In the genomic region with DNA sequence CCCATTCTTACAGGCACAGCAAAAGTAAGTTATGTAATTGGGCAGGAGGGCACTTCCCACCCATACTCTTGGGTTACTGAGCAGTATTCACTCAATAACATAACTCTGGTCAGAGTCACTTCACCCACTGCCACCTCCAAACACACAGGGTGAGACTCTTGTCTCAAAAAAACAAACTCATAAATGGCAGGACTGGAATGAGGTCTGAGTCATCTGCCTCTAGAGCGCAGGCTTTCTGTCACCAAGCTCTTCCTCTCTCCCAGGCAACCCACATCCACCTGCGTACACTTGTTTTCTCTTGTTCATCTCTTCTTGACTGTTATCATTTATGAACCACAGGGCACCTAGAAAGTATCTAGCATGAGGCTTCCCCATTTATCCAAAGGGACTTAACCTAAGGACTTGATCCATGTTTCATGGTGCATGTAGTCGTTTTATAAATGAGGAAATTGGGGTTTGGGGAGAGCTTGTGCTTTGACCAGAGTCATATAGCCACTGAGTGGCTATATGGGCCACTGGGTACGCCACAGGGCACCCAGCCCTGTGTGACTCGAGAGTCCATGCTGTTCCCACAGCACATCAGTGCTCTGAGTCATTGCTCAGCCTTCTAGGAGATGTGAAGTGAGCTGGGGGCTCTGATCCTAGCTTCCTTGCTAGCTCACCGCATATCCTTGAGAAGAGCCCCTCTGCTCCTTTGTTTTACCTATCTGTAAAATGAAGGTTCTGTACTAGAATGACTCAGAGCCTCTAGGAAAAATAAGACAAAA, we compare ENCODE assay signal across 16 cellular contexts. TPM values are rescaled to one million over a fixed set of nuclear protein-coding genes. Genes with fewer than 3 reads are reported as not detected.
A peak's percentile ranks its signal among the peaks of the same experiment; 100 is the strongest.
DNase-seq lines count a peak whose midpoint lies in the region; ATAC-seq and TF ChIP-seq lines count a peak whose summit lies in the region.
"Had no signal": no experiment of that assay in that cellular context is flagged by ENCODE, and none has a peak within 500 bp of the region (broad histone marks: within the 10 kb centered on the region; RNA-seq: fewer than 3 reads in every experiment).

No MANE protein-coding gene starts in this region.

- BruUV-seq in mammary epithelial cell (replicated peaks; lab: Mats Ljungman, UMichigan) (no TSS peak), MCF 10A (replicated peaks; lab: Mats Ljungman, UMichigan) (no TSS peak)

- no peak overlapping the region for H3K9ac ChIP-seq in mammary epithelial cell (ENCODE audit: insufficient read depth, low read length)
- H3K9ac ChIP-seq: BLaER1 had no signal

- no peak overlapping the region for H3K4me3 ChIP-seq in mammary epithelial cell (replicated peaks in 1 of 3; ENCODE audit: insufficient read depth in 1 of 3, low read depth in 2 of 3, low read length in 3 of 3)
- H3K4me3 ChIP-seq: BLaER1 had no signal

- no peaks in the 10 kb centered on the region for H4K20me1 ChIP-seq in mammary epithelial cell (ENCODE audit: insufficient read depth, low read length)

- CTCF ChIA-PET in mammary epithelial cell (lab: Charles Lee; ENCODE audit: low non-redundant PET) (no interaction called here), MCF 10A (lab: Yijun Ruan, JAX) (no interaction called here)
- CTCF ChIA-PET in activated CD4-positive, alpha-beta memory T cell treated with anti-CD3 and anti-CD28 coated beads, Interleukin-2, amount 10 ng/mL, durations not matched to agents 7 days and 5 days (lab: Charles Lee) = interaction anchor here (1.0 to 1.3 kb wide), 3 partner anchors 21 to 447 kb away, joined by 3 read pairs; a partner anchor contains a TSS

- DNase-seq in mammary epithelial cell = peak; percentile 16
- DNase-seq in MCF 10A (ENCODE audit: unreplicated experiment) = no peak
- DNase-seq in activated CD4-positive, alpha-beta memory T cell treated with anti-CD3 and anti-CD28 coated beads, Interleukin-2, amount 10 ng/mL, durations not matched to agents 7 days and 5 days = peak; percentile 27
- peak in 22 of 42 donors; percentile 8 to 77 (median 46) for DNase-seq in head of caudate nucleus
- DNase-seq in NCI-H2171 (lab: John Stamatoyannopoulos, UW) = no peak
- DNase-seq in NOMO-1 treated with DMSO at 0.1 percent for 48 hours (lab: John Stamatoyannopoulos, UW; ENCODE audit: unreplicated experiment) = no peak
- DNase-seq: cerebellar nuclear complex, GF-D8, NCI-H446 had no signal

- in situ Hi-C loops in mammary epithelial cell (cut with MboI; ENCODE audit: low sequenced_read_pairs in 2 of 2) = no loop called here

- H3K27ac Mint-ChIP-seq in MCF 10A (ENCODE audit: low read depth, unreplicated experiment) = no peak overlapping the region
- H3K27ac Mint-ChIP-seq in activated CD4-positive, alpha-beta memory T cell treated with anti-CD3 and anti-CD28 coated beads, Interleukin-2, amount 10 ng/mL, durations not matched to agents 7 days and 5 days = peak overlapping the region; percentile 11
- H3K27ac Mint-ChIP-seq in stimulated activated naive CD8-positive, alpha-beta T cell treated with anti-CD3 and anti-CD28 coated beads, Interleukin-15, Interleukin-2, amounts not matched to agents 100 ng/mL and 50 ng/mL, for 24 hours = peak overlapping the region; percentile 32

- TF ChIP-seq CTCF in mammary epithelial cell (conservative IDR thresholded peaks at IDR 0.05 in 1 of 2, IDR thresholded peaks at IDR 0.05 in 1 of 2; ENCODE audit: extremely low read depth in 1 of 2, insufficient read depth in 1 of 2, low read depth in 1 of 2, low read length in 2 of 2) (no peak), MCF 10A (IDR thresholded peaks at IDR 0.05; ENCODE audit: unreplicated experiment) (no peak)

- intact Hi-C loops in mammary epithelial cell (cut with micrococcal nuclease) (no loop called here), MCF 10A (cut with micrococcal nuclease) (no loop called here), head of caudate nucleus (cut with DNase I) (no loop called here)

- no peak overlapping the region for H3K27ac ChIP-seq in mammary epithelial cell (ENCODE audit: insufficient read depth, low read depth, low read length)
- H3K27ac ChIP-seq: BLaER1 had no signal

- H3K79me2 ChIP-seq in mammary epithelial cell (ENCODE audit: insufficient read depth, low read length) = no peaks in the 10 kb centered on the region

- H2AFZ ChIP-seq in mammary epithelial cell (ENCODE audit: low read depth, low read length) = no peak overlapping the region

- H3K4me2 ChIP-seq in mammary epithelial cell (ENCODE audit: insufficient read depth, low read depth, low read length) = no peak overlapping the region
- H3K4me2 ChIP-seq: BLaER1 had no signal

- dilution Hi-C loops in mammary epithelial cell (cut with HindIII; ENCODE audit: low sequenced_read_pairs) = loop anchor here (5.0 kb wide), 1 partner anchor 35 kb away; no protein-coding TSS in a partner anchor

- H3K36me3 ChIP-seq in mammary epithelial cell (ENCODE audit: insufficient read depth, low read length) = peaks cover 23% of the 10 kb centered on the region

- H3K4me3 Mint-ChIP-seq in MCF 10A (ENCODE audit: unreplicated experiment) = no peak overlapping the region
- no peak overlapping the region for H3K4me3 Mint-ChIP-seq in activated CD4-positive, alpha-beta memory T cell treated with anti-CD3 and anti-CD28 coated beads, Interleukin-2, amount 10 ng/mL, durations not matched to agents 7 days and 5 days
- no peak overlapping the region for H3K4me3 Mint-ChIP-seq in stimulated activated naive CD8-positive, alpha-beta T cell treated with anti-CD3 and anti-CD28 coated beads, Interleukin-15, Interleukin-2, amounts not matched to agents 100 ng/mL and 50 ng/mL, for 24 hours

- no peaks in the 10 kb centered on the region for H3K27me3 Mint-ChIP-seq in MCF 10A (ENCODE audit: insufficient read depth, unreplicated experiment)
- H3K27me3 Mint-ChIP-seq in activated CD4-positive, alpha-beta memory T cell treated with anti-CD3 and anti-CD28 coated beads, Interleukin-2, amount 10 ng/mL, durations not matched to agents 7 days and 5 days = no peaks in the 10 kb centered on the region
- no peaks in the 10 kb centered on the region for H3K27me3 Mint-ChIP-seq in stimulated activated naive CD8-positive, alpha-beta T cell treated with anti-CD3 and anti-CD28 coated beads, Interleukin-15, Interleukin-2, amounts not matched to agents 100 ng/mL and 50 ng/mL, for 24 hours

- H3K9me3 Mint-ChIP-seq in MCF 10A (ENCODE audit: unreplicated experiment) = no peaks in the 10 kb centered on the region
- no peaks in the 10 kb centered on the region for H3K9me3 Mint-ChIP-seq in activated CD4-positive, alpha-beta memory T cell treated with anti-CD3 and anti-CD28 coated beads, Interleukin-2, amount 10 ng/mL, durations not matched to agents 7 days and 5 days
- no peaks in the 10 kb centered on the region for H3K9me3 Mint-ChIP-seq in stimulated activated naive CD8-positive, alpha-beta T cell treated with anti-CD3 and anti-CD28 coated beads, Interleukin-15, Interleukin-2, amounts not matched to agents 100 ng/mL and 50 ng/mL, for 24 hours

- H3K36me3 Mint-ChIP-seq in MCF 10A (ENCODE audit: insufficient read depth, unreplicated experiment) = peaks cover 47% of the 10 kb centered on the region
- H3K36me3 Mint-ChIP-seq in activated CD4-positive, alpha-beta memory T cell treated with anti-CD3 and anti-CD28 coated beads, Interleukin-2, amount 10 ng/mL, durations not matched to agents 7 days and 5 days (ENCODE audit: low read depth) = peaks cover 78% of the 10 kb centered on the region
- peaks cover 42% of the 10 kb centered on the region for H3K36me3 Mint-ChIP-seq in stimulated activated naive CD8-positive, alpha-beta T cell treated with anti-CD3 and anti-CD28 coated beads, Interleukin-15, Interleukin-2, amounts not matched to agents 100 ng/mL and 50 ng/mL, for 24 hours (ENCODE audit: low read depth)

- WGBS in mammary epithelial cell (ENCODE audit: low coverage, missing lambda C conversion rate) = 74% methylated on average over 6 of the region's 6 CpGs

- no peaks in the 10 kb centered on the region for H3K4me1 Mint-ChIP-seq in MCF 10A (ENCODE audit: insufficient read depth, unreplicated experiment)
- H3K4me1 Mint-ChIP-seq in activated CD4-positive, alpha-beta memory T cell treated with anti-CD3 and anti-CD28 coated beads, Interleukin-2, amount 10 ng/mL, durations not matched to agents 7 days and 5 days = peaks cover 36% of the 10 kb centered on the region
- H3K4me1 Mint-ChIP-seq in stimulated activated naive CD8-positive, alpha-beta T cell treated with anti-CD3 and anti-CD28 coated beads, Interleukin-15, Interleukin-2, amounts not matched to agents 100 ng/mL and 50 ng/mL, for 24 hours (ENCODE audit: low read depth) = peaks cover 38% of the 10 kb centered on the region

- peaks cover 9% of the 10 kb centered on the region for H3K4me1 ChIP-seq in mammary epithelial cell (ENCODE audit: insufficient read depth, low read length)

- POLR2A ChIA-PET in MCF 10A (lab: Yijun Ruan, JAX) = interaction anchor here (0.5 to 1.2 kb wide), 4 partner anchors 9 to 158 kb away, joined by 3 to 4 read pairs (median 4); a partner anchor contains a TSS
- POLR2A ChIA-PET in activated CD4-positive, alpha-beta memory T cell treated with anti-CD3 and anti-CD28 coated beads, Interleukin-2, amount 10 ng/mL, durations not matched to agents 7 days and 5 days (lab: Charles Lee) = interaction anchor here (1.2 to 2.2 kb wide), 2 partner anchors 17 to 50 kb away, joined by 3 to 10 read pairs; no protein-coding TSS in a partner anchor

- H3K9me3 ChIP-seq in mammary epithelial cell (replicated peaks; ENCODE audit: insufficient read depth, low read length) = no peaks in the 10 kb centered on the region
- H3K9me3 ChIP-seq: BLaER1 had no signal

- H3K27me3 ChIP-seq in mammary epithelial cell (ENCODE audit: insufficient read depth, low read length) = no peaks in the 10 kb centered on the region
- H3K27me3 ChIP-seq: BLaER1 had no signal

- ATAC-seq in HG02571 (IDR thresholded peaks at IDR 0.05; ENCODE audit: unreplicated experiment) = no peak
- ATAC-seq: Panc1 had no signal

RNA-seq across cellular contexts. Expression of a gene that starts 22.4 kb away (rescaled TPM):
- not detected for total RNA-seq in mammary epithelial cell
- polyA plus RNA-seq in mammary epithelial cell = not detected
- not detected for polyA minus RNA-seq in mammary epithelial cell
- not detected in 2 replicates for total RNA-seq in MCF 10A (2022)
- not detected for total RNA-seq in activated CD4-positive, alpha-beta memory T cell treated with anti-CD3 and anti-CD28 coated beads, Interleukin-2, amount 10 ng/mL, durations not matched to agents 7 days and 5 days
- total RNA-seq: kidney epithelial cell; omental fat pad; T-helper 2 cell treated with Interferon-gamma antibody and Interleukin-4, amounts not matched to agents 100 ng/mL and 5 ng/mL, for 36 hours had no signal

RNA-seq across cellular contexts. Expression of a gene that starts 34.8 kb away (rescaled TPM):
- total RNA-seq in mammary epithelial cell (100 to 1,000 TPM; 172 to 320 TPM), MCF 10A (2022) (222 and 260 TPM in 2 replicates)
- 281 TPM for polyA plus RNA-seq in mammary epithelial cell
- polyA minus RNA-seq in mammary epithelial cell = 267 TPM
- 100 to 1,000 TPM; 126 TPM for total RNA-seq in activated CD4-positive, alpha-beta memory T cell treated with anti-CD3 and anti-CD28 coated beads, Interleukin-2, amount 10 ng/mL, durations not matched to agents 7 days and 5 days

RNA-seq across cellular contexts. Expression of a gene that starts 51.7 kb away (rescaled TPM):
- total RNA-seq in mammary epithelial cell = 10 to 100 TPM; 19.0 to 45.5 TPM
- polyA plus RNA-seq in mammary epithelial cell = 6.9 TPM
- 86.2 TPM for polyA minus RNA-seq in mammary epithelial cell
- 41.0 and 44.0 TPM in 2 replicates for total RNA-seq in MCF 10A (2022)
- total RNA-seq in activated CD4-positive, alpha-beta memory T cell treated with anti-CD3 and anti-CD28 coated beads, Interleukin-2, amount 10 ng/mL, durations not matched to agents 7 days and 5 days = 10 to 100 TPM; 70.3 to 71.2 TPM

Comparison
In these comparisons a context has a peak if more than half of its experiments do, and no peak if none do; other contexts are left out.
1. DNase-seq: peak in mammary epithelial cell (single experiment), activated CD4-positive, alpha-beta memory T cell treated with anti-CD3 and anti-CD28 coated beads, Interleukin-2, amount 10 ng/mL, durations not matched to agents 7 days and 5 days (single experiment) and head of caudate nucleus (22 of 42); none in MCF 10A (single experiment), NCI-H2171 (single experiment) and NOMO-1 treated with DMSO at 0.1 percent for 48 hours (single experiment).